In genomic region chr17:83175551-83176271, GRCh38 we compare ENCODE assay signal across 19 cellular contexts.
A peak's percentile ranks its signal among the peaks of the same experiment; 100 is the strongest.
DNase-seq lines count a peak whose midpoint lies in the region; ATAC-seq lines count a peak whose summit lies in the region.
"Had no signal": no experiment of that assay in that cellular context is flagged by ENCODE, and none has a peak within 500 bp of the region (broad histone marks: within the 10 kb centered on the region; RNA-seq: fewer than 3 reads in every experiment).

No MANE protein-coding gene starts in this region.

- no peak overlapping the region for H3K27ac Mint-ChIP-seq in activated CD8-positive, alpha-beta memory T cell treated with anti-CD3 and anti-CD28 coated beads, Interleukin-2, amount 10 ng/mL, durations not matched to agents 7 days and 5 days
- no peak overlapping the region for H3K27ac Mint-ChIP-seq in activated CD4-positive, alpha-beta T cell treated with anti-CD3 and anti-CD28 coated beads for 36 hours
- H3K27ac Mint-ChIP-seq: activated CD4-positive, alpha-beta T cell treated with anti-CD3 and anti-CD28 coated beads, Interleukin-2, amount 10 ng/mL, durations not matched to agents 7 days and 5 days; activated naive CD8-positive, alpha-beta T cell treated with anti-CD3 and anti-CD28 coated beads, Interleukin-2, amount 10 ng/mL, durations not matched to agents 7 days and 5 days had no signal

- H4K8ac ChIP-seq in mesenchymal stem cell (ENCODE audit: low read length): no peak overlapping the region

- no peaks in the 10 kb centered on the region for H3K9me3 Mint-ChIP-seq in activated CD8-positive, alpha-beta memory T cell treated with anti-CD3 and anti-CD28 coated beads, Interleukin-2, amount 10 ng/mL, durations not matched to agents 7 days and 5 days (ENCODE audit: low read depth)
- no peaks in the 10 kb centered on the region for H3K9me3 Mint-ChIP-seq in activated CD4-positive, alpha-beta T cell treated with anti-CD3 and anti-CD28 coated beads for 36 hours (ENCODE audit: low read depth)
- H3K9me3 Mint-ChIP-seq: activated CD4-positive, alpha-beta T cell treated with anti-CD3 and anti-CD28 coated beads, Interleukin-2, amount 10 ng/mL, durations not matched to agents 7 days and 5 days; activated naive CD8-positive, alpha-beta T cell treated with anti-CD3 and anti-CD28 coated beads, Interleukin-2, amount 10 ng/mL, durations not matched to agents 7 days and 5 days; activated T-cell treated with anti-CD3 and anti-CD28 coated beads, Interleukin-2, amount 50 U/mL, for 4 hours had no signal

- no peak for ATAC-seq in activated CD8-positive, alpha-beta memory T cell treated with anti-CD3 and anti-CD28 coated beads, Interleukin-2, amount 10 ng/mL, durations not matched to agents 7 days and 5 days
- no peak for ATAC-seq in HG03280 (IDR thresholded peaks at IDR 0.05; ENCODE audit: unreplicated experiment)
- no peak for ATAC-seq in GM18520 (IDR thresholded peaks at IDR 0.05; ENCODE audit: unreplicated experiment)
- no peak for ATAC-seq in activated CD4-positive, alpha-beta T cell treated with anti-CD3 and anti-CD28 coated beads for 36 hours
- ATAC-seq: activated T-cell treated with anti-CD3 and anti-CD28 coated beads, Interleukin-2, amount 50 U/mL, for 4 hours; body of pancreas; K562; left colon had no signal

- H3K4me1 ChIP-seq in mesenchymal stem cell (ENCODE audit: control insufficient read depth, insufficient read depth, low read depth, low read length): peaks cover 13% of the 10 kb centered on the region
- H3K4me1 ChIP-seq: body of pancreas, uterus had no signal

- no peak overlapping the region for H4K91ac ChIP-seq in mesenchymal stem cell (ENCODE audit: low read length)

- no peak overlapping the region for H3K4ac ChIP-seq in mesenchymal stem cell (ENCODE audit: low read depth in 1 of 2, low read length in 2 of 2)

- H3K4me1 Mint-ChIP-seq in activated CD8-positive, alpha-beta memory T cell treated with anti-CD3 and anti-CD28 coated beads, Interleukin-2, amount 10 ng/mL, durations not matched to agents 7 days and 5 days: no peaks in the 10 kb centered on the region
- no peaks in the 10 kb centered on the region for H3K4me1 Mint-ChIP-seq in activated CD4-positive, alpha-beta T cell treated with anti-CD3 and anti-CD28 coated beads for 36 hours
- H3K4me1 Mint-ChIP-seq: activated CD4-positive, alpha-beta T cell treated with anti-CD3 and anti-CD28 coated beads, Interleukin-2, amount 10 ng/mL, durations not matched to agents 7 days and 5 days; activated naive CD8-positive, alpha-beta T cell treated with anti-CD3 and anti-CD28 coated beads, Interleukin-2, amount 10 ng/mL, durations not matched to agents 7 days and 5 days had no signal

- H3K4me3 Mint-ChIP-seq in activated CD8-positive, alpha-beta memory T cell treated with anti-CD3 and anti-CD28 coated beads, Interleukin-2, amount 10 ng/mL, durations not matched to agents 7 days and 5 days: no peak overlapping the region
- H3K4me3 Mint-ChIP-seq in activated CD4-positive, alpha-beta T cell treated with anti-CD3 and anti-CD28 coated beads for 36 hours: no peak overlapping the region
- H3K4me3 Mint-ChIP-seq: activated CD4-positive, alpha-beta T cell treated with anti-CD3 and anti-CD28 coated beads, Interleukin-2, amount 10 ng/mL, durations not matched to agents 7 days and 5 days; activated naive CD8-positive, alpha-beta T cell treated with anti-CD3 and anti-CD28 coated beads, Interleukin-2, amount 10 ng/mL, durations not matched to agents 7 days and 5 days; activated T-cell treated with anti-CD3 and anti-CD28 coated beads, Interleukin-2, amount 50 U/mL, for 4 hours had no signal

- no peak overlapping the region for H2AFZ ChIP-seq in mesenchymal stem cell (ENCODE audit: low read depth, low read length)

- H3K18ac ChIP-seq in mesenchymal stem cell (ENCODE audit: low read depth in 1 of 2, low read length in 2 of 2): no peak overlapping the region

- peak overlapping the region in 1 of 2 experiments; percentile 11 for H3K14ac ChIP-seq in mesenchymal stem cell (ENCODE audit: low read length in 2 of 2)

- WGBS in mesenchymal stem cell: 73% methylated on average over 9 of the region's 12 CpGs

- H3K27me3 ChIP-seq in mesenchymal stem cell (ENCODE audit: control insufficient read depth in 1 of 2, insufficient read depth in 1 of 2, low read length in 2 of 2): no peaks in the 10 kb centered on the region
- H3K27me3 ChIP-seq: body of pancreas, uterus had no signal

- H3K4me3 ChIP-seq in mesenchymal stem cell (ENCODE audit: insufficient read depth in 1 of 2, low read depth in 1 of 2, low read length in 2 of 2): no peak overlapping the region
- H3K4me3 ChIP-seq: body of pancreas, K562, uterus had no signal

- no peak overlapping the region for H2BK120ac ChIP-seq in mesenchymal stem cell (ENCODE audit: low read depth, low read length)

- peak; percentile 2 for DNase-seq in stimulated activated CD4-positive, alpha-beta T cell treated with anti-CD3 and anti-CD28 coated beads, Interleukin-4, amount 100 ng/mL, for 24 hours
- no peak for DNase-seq in stimulated activated CD4-positive, alpha-beta T cell treated with anti-CD3 and anti-CD28 coated beads, Interleukin-12 subunit alpha, Interleukin-12 subunit beta, amount 100 ng/mL, for 4 hours
- DNase-seq in activated CD8-positive, alpha-beta memory T cell treated with anti-CD3 and anti-CD28 coated beads, Interleukin-2, amount 10 ng/mL, durations not matched to agents 7 days and 5 days: peak; percentile 34
- no peak for DNase-seq in mesenchymal stem cell
- no peak for DNase-seq in NCI-H146 (lab: John Stamatoyannopoulos, UW)
- no peak for DNase-seq in activated CD4-positive, alpha-beta T cell treated with anti-CD3 and anti-CD28 coated beads for 36 hours
- DNase-seq: activated naive CD8-positive, alpha-beta T cell treated with anti-CD3 and anti-CD28 coated beads, Interleukin-2, amount 10 ng/mL, durations not matched to agents 7 days and 5 days; activated T-cell treated with anti-CD3 and anti-CD28 coated beads, Interleukin-2, amount 50 U/mL, for 4 hours; NCI-H2029 treated with DMSO at 0.1 percent for 48 hours; NCI-H524 treated with DMSO at 0.1 percent for 48 hours; stimulated activated CD4-positive, alpha-beta T cell treated with anti-CD3 and anti-CD28 coated beads, Interleukin-1b, Interleukin-23, amount 100 ng/mL, for 48 hours had no signal

- H2BK5ac ChIP-seq in mesenchymal stem cell (ENCODE audit: low read depth, low read length, poor library complexity, severe bottlenecking): no peak overlapping the region

- no peak overlapping the region for H2AK5ac ChIP-seq in mesenchymal stem cell (ENCODE audit: low read length, severe bottlenecking)

- H2BK12ac ChIP-seq in mesenchymal stem cell (ENCODE audit: low read length in 2 of 2): no peak overlapping the region

- CTCF ChIA-PET in activated CD8-positive, alpha-beta memory T cell treated with anti-CD3 and anti-CD28 coated beads, Interleukin-2, amount 10 ng/mL, durations not matched to agents 7 days and 5 days (lab: Charles Lee): no interaction called here
- CTCF ChIA-PET in activated CD4-positive, alpha-beta T cell treated with anti-CD3 and anti-CD28 coated beads for 36 hours (lab: Charles Lee): no interaction called here

- no peaks in the 10 kb centered on the region for H3K36me3 ChIP-seq in mesenchymal stem cell (ENCODE audit: control insufficient read depth in 1 of 2, insufficient read depth in 2 of 2, low read depth in 1 of 2, low read length in 2 of 2)
- H3K36me3 ChIP-seq: uterus had no signal

- H3K9ac ChIP-seq in mesenchymal stem cell (ENCODE audit: low read length): peak overlapping the region; percentile 38

- no peak overlapping the region for H3K27ac ChIP-seq in mesenchymal stem cell (ENCODE audit: low read length, poor library complexity, severe bottlenecking)
- H3K27ac ChIP-seq: body of pancreas, epithelial cell of prostate, uterus had no signal

- H3K9me3 ChIP-seq in mesenchymal stem cell (ENCODE audit: control insufficient read depth, low read length): no peaks in the 10 kb centered on the region
- H3K9me3 ChIP-seq: body of pancreas, uterus had no signal

- intact Hi-C loops in activated CD4-positive, alpha-beta T cell treated with anti-CD3 and anti-CD28 coated beads for 36 hours (cut with DNase I, micrococcal nuclease): no loop called here

- H3K79me1 ChIP-seq in mesenchymal stem cell (replicated peaks; ENCODE audit: low read length, poor library complexity, severe bottlenecking): no peaks in the 10 kb centered on the region

- H3K27me3 Mint-ChIP-seq in activated CD8-positive, alpha-beta memory T cell treated with anti-CD3 and anti-CD28 coated beads, Interleukin-2, amount 10 ng/mL, durations not matched to agents 7 days and 5 days: peaks cover 10% of the 10 kb centered on the region
- H3K27me3 Mint-ChIP-seq in activated CD4-positive, alpha-beta T cell treated with anti-CD3 and anti-CD28 coated beads for 36 hours: peaks cover 3% of the 10 kb centered on the region

- H3K4me2 ChIP-seq in mesenchymal stem cell (ENCODE audit: low read length, poor library complexity, severe bottlenecking): no peak overlapping the region

- no peak overlapping the region for H3K23ac ChIP-seq in mesenchymal stem cell (ENCODE audit: low read length in 2 of 2)

- no peaks in the 10 kb centered on the region for H3K36me3 Mint-ChIP-seq in activated CD8-positive, alpha-beta memory T cell treated with anti-CD3 and anti-CD28 coated beads, Interleukin-2, amount 10 ng/mL, durations not matched to agents 7 days and 5 days
- H3K36me3 Mint-ChIP-seq in activated CD4-positive, alpha-beta T cell treated with anti-CD3 and anti-CD28 coated beads for 36 hours (ENCODE audit: low read depth): no peaks in the 10 kb centered on the region
- H3K36me3 Mint-ChIP-seq: activated naive CD8-positive, alpha-beta T cell treated with anti-CD3 and anti-CD28 coated beads, Interleukin-2, amount 10 ng/mL, durations not matched to agents 7 days and 5 days had no signal

- POLR2A ChIA-PET in activated CD4-positive, alpha-beta T cell treated with anti-CD3 and anti-CD28 coated beads for 36 hours (lab: Charles Lee): no interaction called here

- no peak overlapping the region for H2BK15ac ChIP-seq in mesenchymal stem cell (ENCODE audit: low read depth, poor library complexity, severe bottlenecking)

Comparison
In these comparisons a context has a peak if more than half of its experiments do, and no peak if none do; other contexts are left out.
1. DNase-seq: peak in stimulated activated CD4-positive, alpha-beta T cell treated with anti-CD3 and anti-CD28 coated beads, Interleukin-4, amount 100 ng/mL, for 24 hours (single experiment) and activated CD8-positive, alpha-beta memory T cell treated with anti-CD3 and anti-CD28 coated beads, Interleukin-2, amount 10 ng/mL, durations not matched to agents 7 days and 5 days (single experiment); none in stimulated activated CD4-positive, alpha-beta T cell treated with anti-CD3 and anti-CD28 coated beads, Interleukin-12 subunit alpha, Interleukin-12 subunit beta, amount 100 ng/mL, for 4 hours (single experiment), mesenchymal stem cell (single experiment), NCI-H146 (single experiment) and activated CD4-positive, alpha-beta T cell treated with anti-CD3 and anti-CD28 coated beads for 36 hours (single experiment).